In genomic region chr2:71348302-71348701, GRCh38 we compare ENCODE assay signal across 14 cellular contexts. TPM values are rescaled to one million over a fixed set of nuclear protein-coding genes. Genes with fewer than 3 reads are reported as not detected.
DNase-seq lines count a peak whose midpoint lies in the region; TF ChIP-seq lines count a peak whose summit lies in the region.
"Had no signal": no experiment of that assay in that cellular context is flagged by ENCODE, and none has a peak within 500 bp of the region (broad histone marks: within the 10 kb centered on the region; RNA-seq: fewer than 3 reads in every experiment).

No MANE protein-coding gene starts in this region.

- no peak overlapping the region for H2AFZ ChIP-seq in hepatocyte

- H3K4me1 ChIP-seq in adipocyte (ENCODE audit: control insufficient read depth, insufficient read depth, low read length) (peaks cover 6% of the 10 kb centered on the region), hepatocyte (ENCODE audit: insufficient read depth) (no peaks in the 10 kb centered on the region)

- no peaks in the 10 kb centered on the region for H3K9me3 ChIP-seq in adipocyte (ENCODE audit: control insufficient read depth, low read length)
- H3K9me3 ChIP-seq in hepatocyte (ENCODE audit: low read depth): no peaks in the 10 kb centered on the region
- H3K9me3 ChIP-seq: psoas muscle, thoracic aorta had no signal

- DNase-seq in ACHN (peak; percentile 49), HT-29 (ENCODE audit: low spot score) (peak; percentile 15), adipocyte (ENCODE audit: low read depth) (peak; percentile 58), hepatocyte (ENCODE audit: low spot score) (peak; percentile 60), NCI-H2171 (lab: John Stamatoyannopoulos, UW) (no peak), NCI-H82 treated with DMSO at 0.1 percent for 48 hours (lab: John Stamatoyannopoulos, UW; ENCODE audit: unreplicated experiment) (no peak), KG1 (lab: John Stamatoyannopoulos, UW) (no peak)
- no peak for DNase-seq in NK-92 treated with Interleukin-12 subunit alpha and Interleukin-12 subunit beta, amount 100 ng/mL, for 24 hours (lab: John Stamatoyannopoulos, UW)
- DNase-seq: activated T-cell treated with anti-CD3 and anti-CD28 coated beads, Interleukin-2, amount 50 U/mL, for 4 hours; central memory CD4-positive, alpha-beta T cell; NCI-H146; psoas muscle; T-helper 9 cell had no signal

- in situ Hi-C loops in ACHN (cut with HindIII; ENCODE audit: low pct_ligation_motif_present, low pct_unique_long_range_greater_than_20kb, low sequenced_read_pairs): no loop called here

- H3K36me3 ChIP-seq in adipocyte (ENCODE audit: control insufficient read depth, insufficient read depth, low read length, severe bottlenecking): peaks cover 28% of the 10 kb centered on the region
- no peaks in the 10 kb centered on the region for H3K36me3 ChIP-seq in hepatocyte (replicated peaks; ENCODE audit: insufficient read depth, low read depth)

- peaks cover 98% of the 10 kb centered on the region for H3K79me2 ChIP-seq in hepatocyte

- 94% methylated on average over 3 of the region's 3 CpGs for WGBS in hepatocyte (ENCODE audit: low lambda C conversion rate, missing lambda C conversion rate)

- no peak overlapping the region for H3K4me3 ChIP-seq in adipocyte (ENCODE audit: low read length)
- no peak overlapping the region for H3K4me3 ChIP-seq in hepatocyte
- H3K4me3 ChIP-seq: psoas muscle, thoracic aorta had no signal

- no peak overlapping the region for H3K27ac ChIP-seq in hepatocyte
- H3K27ac ChIP-seq: psoas muscle, thoracic aorta had no signal

- TF ChIP-seq CTCF in hepatocyte (IDR thresholded peaks at IDR 0.05; ENCODE audit: poor library complexity): no peak

- H4K20me1 ChIP-seq in hepatocyte (ENCODE audit: insufficient read depth, poor library complexity, severe bottlenecking): peaks cover 100% of the 10 kb centered on the region

- no peak overlapping the region for H3K9ac ChIP-seq in adipocyte (ENCODE audit: low read length)

- no peaks in the 10 kb centered on the region for H3K9me2 ChIP-seq in hepatocyte (replicated peaks; ENCODE audit: insufficient read depth)

- H3K4me2 ChIP-seq in hepatocyte: no peak overlapping the region

- H3K27me3 ChIP-seq in adipocyte (replicated peaks; ENCODE audit: control insufficient read depth, insufficient read depth, low read length): no peaks in the 10 kb centered on the region
- H3K27me3 ChIP-seq in hepatocyte: no peaks in the 10 kb centered on the region

RNA-seq across cellular contexts. Expression of gene ZNF638, which starts 16.7 kb away (rescaled TPM):
- 62.5 and 67.9 TPM in 2 replicates for total RNA-seq in HT-29 (2014; rRNA removed; shearing (Covaris generic))
- 141 and 170 TPM in 2 replicates for total RNA-seq in hepatocyte
- 41.2 and 52.7 TPM in 2 replicates for polyA plus RNA-seq in hepatocyte

Comparison
In these comparisons a context has a peak if more than half of its experiments do, and no peak if none do; other contexts are left out.
1. DNase-seq: peak in ACHN (single experiment), HT-29 (single experiment), adipocyte (single experiment) and hepatocyte (single experiment); none in NCI-H2171 (single experiment), NK-92 treated with Interleukin-12 subunit alpha and Interleukin-12 subunit beta, amount 100 ng/mL, for 24 hours (single experiment), NCI-H82 treated with DMSO at 0.1 percent for 48 hours (single experiment) and KG1 (single experiment).